24 cellular contexts compared by ENCODE assay signal in the genomic region with DNA sequence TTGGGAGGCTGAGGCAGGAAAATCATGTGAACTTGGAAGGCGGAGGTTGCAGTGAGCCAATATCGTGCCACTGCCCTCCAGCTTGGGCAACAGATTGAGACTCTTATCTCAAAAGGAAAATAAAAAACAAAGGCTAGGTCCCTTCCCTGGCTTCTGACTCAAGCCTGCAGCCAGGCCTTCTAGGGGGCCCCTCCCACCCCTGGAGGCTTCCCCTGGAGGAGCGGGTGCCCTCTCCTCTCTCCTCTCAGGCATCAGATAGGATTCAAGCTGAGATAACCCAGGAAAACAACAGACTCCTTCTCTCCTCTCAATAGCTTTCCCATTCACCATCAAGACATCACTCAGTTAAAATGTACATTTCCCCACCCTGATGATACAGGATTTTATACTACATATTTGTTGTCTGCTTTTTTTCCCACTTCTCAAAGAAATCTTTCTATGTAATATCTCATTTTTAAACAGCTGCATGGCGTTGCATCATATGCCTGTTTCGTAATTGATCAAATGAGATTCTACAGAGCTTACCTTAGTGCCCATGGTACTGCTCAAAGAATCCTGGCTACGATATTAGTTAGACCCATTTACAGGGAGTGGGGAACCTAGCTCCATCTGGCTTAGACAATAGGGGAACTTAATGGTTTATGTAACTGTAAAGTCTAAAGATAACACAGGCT. TPM values are rescaled to one million over a fixed set of nuclear protein-coding genes. Genes with fewer than 3 reads are reported as not detected.
"Had no signal": no experiment of that assay in that cellular context is flagged by ENCODE, and none has a peak within 500 bp of the region (broad histone marks: within the 10 kb centered on the region; RNA-seq: fewer than 3 reads in every experiment).

No MANE protein-coding gene starts in this region.

- H3K27ac ChIP-seq: left ventricle myocardium inferior, psoas muscle, testis had no signal

- H3K4me3 ChIP-seq: left ventricle myocardium inferior, psoas muscle, testis had no signal

- H3K4me1 Mint-ChIP-seq: activated CD4-positive, alpha-beta memory T cell treated with anti-CD3 and anti-CD28 coated beads, Interleukin-2, amount 10 ng/mL, durations not matched to agents 7 days and 5 days; activated naive CD8-positive, alpha-beta T cell treated with anti-CD3 and anti-CD28 coated beads for 36 hours; memory B cell; nephron had no signal

- H3K9me3 ChIP-seq: left ventricle myocardium inferior, psoas muscle, testis had no signal

- H3K4me1 ChIP-seq: left ventricle myocardium inferior, psoas muscle, testis had no signal

- H3K36me3 ChIP-seq: left ventricle myocardium inferior had no signal

- FAIRE-seq: astrocyte, islet of Langerhans had no signal

- H3K9me3 Mint-ChIP-seq: activated CD4-positive, alpha-beta memory T cell treated with anti-CD3 and anti-CD28 coated beads, Interleukin-2, amount 10 ng/mL, durations not matched to agents 7 days and 5 days; activated naive CD8-positive, alpha-beta T cell treated with anti-CD3 and anti-CD28 coated beads for 36 hours; activated T-cell treated with anti-CD3 and anti-CD28 coated beads, Interleukin-2, amount 50 U/mL, for 72 hours; effector memory CD8-positive, alpha-beta T cell; memory B cell had no signal

- H3K27me3 ChIP-seq: testis had no signal

- H3K27ac Mint-ChIP-seq: activated CD4-positive, alpha-beta memory T cell treated with anti-CD3 and anti-CD28 coated beads, Interleukin-2, amount 10 ng/mL, durations not matched to agents 7 days and 5 days; activated naive CD8-positive, alpha-beta T cell treated with anti-CD3 and anti-CD28 coated beads for 36 hours; activated T-cell treated with anti-CD3 and anti-CD28 coated beads, Interleukin-2, amount 50 U/mL, for 72 hours; effector memory CD8-positive, alpha-beta T cell; memory B cell; nephron had no signal

- ATAC-seq: activated T-cell treated with anti-CD3 and anti-CD28 coated beads, Interleukin-2, amount 50 U/mL, for 72 hours; effector memory CD8-positive, alpha-beta T cell; psoas muscle; stimulated activated naive CD8-positive, alpha-beta T cell treated with anti-CD3 and anti-CD28 coated beads, Interleukin-15, Interleukin-2, amounts not matched to agents 100 U/mL and 50 U/mL, for 24 hours had no signal

- H3K36me3 Mint-ChIP-seq: activated naive CD8-positive, alpha-beta T cell treated with anti-CD3 and anti-CD28 coated beads for 36 hours had no signal

- H3K4me3 Mint-ChIP-seq: activated CD4-positive, alpha-beta memory T cell treated with anti-CD3 and anti-CD28 coated beads, Interleukin-2, amount 10 ng/mL, durations not matched to agents 7 days and 5 days; activated naive CD8-positive, alpha-beta T cell treated with anti-CD3 and anti-CD28 coated beads for 36 hours; activated T-cell treated with anti-CD3 and anti-CD28 coated beads, Interleukin-2, amount 50 U/mL, for 72 hours; effector memory CD8-positive, alpha-beta T cell; memory B cell; nephron had no signal

- DNase-seq: activated CD4-positive, alpha-beta memory T cell treated with anti-CD3 and anti-CD28 coated beads, Interleukin-2, amount 10 ng/mL, durations not matched to agents 7 days and 5 days; activated CD4-positive, CD25-positive, alpha-beta regulatory T cell treated with anti-CD3 and anti-CD28 coated beads, Interleukin-2, amount 50 U/mL, for 72 hours; activated CD8-positive, alpha-beta memory T cell treated with anti-CD3 and anti-CD28 coated beads, Interleukin-2, amount 50 U/mL, for 4 hours; activated gamma-delta T cell treated with Interleukin-2 at 50 U/mL for 16 hours; activated naive CD8-positive, alpha-beta T cell treated with anti-CD3 and anti-CD28 coated beads for 36 hours; activated T-cell treated with anti-CD3 and anti-CD28 coated beads, Interleukin-2, amount 50 U/mL, for 72 hours; cortex of kidney; effector memory CD8-positive, alpha-beta T cell; glutamatergic neuron; left ventricle myocardium inferior; psoas muscle; stimulated activated CD4-positive, alpha-beta T cell treated with anti-CD3 and anti-CD28 coated beads, Interleukin-12 subunit alpha, Interleukin-12 subunit beta, amount 100 ng/mL, for 4 hours had no signal

RNA-seq across cellular contexts. Expression of a gene that starts 20.6 kb away (rescaled TPM):
- total RNA-seq: osteoblast; T-helper 2 cell treated with Interferon-gamma antibody and Interleukin-4, amounts not matched to agents 100 ng/mL and 5 ng/mL, for 36 hours had no signal

RNA-seq across cellular contexts. Expression of a gene that starts 20.8 kb away (rescaled TPM):
- total RNA-seq: activated naive CD8-positive, alpha-beta T cell treated with anti-CD3 and anti-CD28 coated beads for 36 hours; astrocyte; cardiac septum; epithelial cell of proximal tubule; left ventricle myocardium inferior; osteoblast; psoas muscle; sciatic nerve; T-helper 2 cell treated with Interferon-gamma antibody and Interleukin-4, amounts not matched to agents 100 ng/mL and 5 ng/mL, for 36 hours; ureter had no signal
- polyA plus RNA-seq: psoas muscle had no signal
